ENCODE assay signal across 1 cellular context in the genomic region with DNA sequence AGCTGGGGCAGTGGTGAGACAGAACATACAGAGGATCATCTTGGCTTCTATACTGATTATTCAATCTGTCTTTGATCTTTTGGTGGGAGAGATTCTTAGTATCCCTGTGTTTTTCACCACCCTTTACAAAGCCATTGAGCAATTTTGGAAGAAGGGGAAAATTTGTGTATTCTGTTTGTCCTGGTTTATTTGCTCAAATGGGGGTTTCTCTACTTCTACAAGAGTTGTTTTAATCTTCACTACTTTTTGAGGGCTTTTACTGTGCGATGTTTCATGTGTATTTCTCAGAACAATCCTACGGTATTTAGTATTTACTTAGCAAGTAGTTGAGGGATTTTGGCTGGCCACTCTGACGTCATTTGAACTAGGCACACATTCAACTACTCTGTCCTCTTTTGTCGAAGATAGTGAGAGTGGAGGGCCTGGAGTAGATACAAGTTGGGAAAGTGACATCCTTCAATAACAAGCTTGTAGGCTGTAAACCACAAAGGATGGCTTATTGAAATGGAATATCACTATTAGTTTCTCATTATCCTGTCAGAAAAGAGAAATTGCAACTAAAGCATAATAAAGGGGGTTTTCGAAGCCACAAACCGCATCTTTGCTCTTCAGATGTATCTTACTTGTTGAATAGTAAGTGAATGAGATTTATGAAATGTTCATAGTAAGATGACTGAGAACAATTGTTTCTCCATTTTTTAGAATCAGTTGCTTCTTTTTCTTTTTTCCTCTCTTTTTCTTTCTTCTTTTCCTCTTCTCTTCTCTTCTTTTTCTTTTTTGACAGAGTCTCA.
TF ChIP-seq lines count a peak whose summit lies in the region.

No MANE protein-coding gene starts in this region.

TF ChIP-seq in A549, 52 proteins besides CTCF, POLR2A, EP300 and RAD21 (continued from another document):
- TF ChIP-seq, protein P1, sequence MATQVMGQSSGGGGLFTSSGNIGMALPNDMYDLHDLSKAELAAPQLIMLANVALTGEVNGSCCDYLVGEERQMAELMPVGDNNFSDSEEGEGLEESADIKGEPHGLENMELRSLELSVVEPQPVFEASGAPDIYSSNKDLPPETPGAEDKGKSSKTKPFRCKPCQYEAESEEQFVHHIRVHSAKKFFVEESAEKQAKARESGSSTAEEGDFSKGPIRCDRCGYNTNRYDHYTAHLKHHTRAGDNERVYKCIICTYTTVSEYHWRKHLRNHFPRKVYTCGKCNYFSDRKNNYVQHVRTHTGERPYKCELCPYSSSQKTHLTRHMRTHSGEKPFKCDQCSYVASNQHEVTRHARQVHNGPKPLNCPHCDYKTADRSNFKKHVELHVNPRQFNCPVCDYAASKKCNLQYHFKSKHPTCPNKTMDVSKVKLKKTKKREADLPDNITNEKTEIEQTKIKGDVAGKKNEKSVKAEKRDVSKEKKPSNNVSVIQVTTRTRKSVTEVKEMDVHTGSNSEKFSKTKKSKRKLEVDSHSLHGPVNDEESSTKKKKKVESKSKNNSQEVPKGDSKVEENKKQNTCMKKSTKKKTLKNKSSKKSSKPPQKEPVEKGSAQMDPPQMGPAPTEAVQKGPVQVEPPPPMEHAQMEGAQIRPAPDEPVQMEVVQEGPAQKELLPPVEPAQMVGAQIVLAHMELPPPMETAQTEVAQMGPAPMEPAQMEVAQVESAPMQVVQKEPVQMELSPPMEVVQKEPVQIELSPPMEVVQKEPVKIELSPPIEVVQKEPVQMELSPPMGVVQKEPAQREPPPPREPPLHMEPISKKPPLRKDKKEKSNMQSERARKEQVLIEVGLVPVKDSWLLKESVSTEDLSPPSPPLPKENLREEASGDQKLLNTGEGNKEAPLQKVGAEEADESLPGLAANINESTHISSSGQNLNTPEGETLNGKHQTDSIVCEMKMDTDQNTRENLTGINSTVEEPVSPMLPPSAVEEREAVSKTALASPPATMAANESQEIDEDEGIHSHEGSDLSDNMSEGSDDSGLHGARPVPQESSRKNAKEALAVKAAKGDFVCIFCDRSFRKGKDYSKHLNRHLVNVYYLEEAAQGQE (IDR thresholded peaks at IDR 0.05), result no peak
- TF ChIP-seq EHMT2 (IDR thresholded peaks at IDR 0.05; ENCODE audit: low read depth), result no peak
- TF ChIP-seq PHF8 (IDR thresholded peaks at IDR 0.05; ENCODE audit: borderline replicate concordance, low read depth), result no peak
- no peak for TF ChIP-seq RFX5 (IDR thresholded peaks at IDR 0.05)
- no peak for TF ChIP-seq HOXB5 (CRISPR knock-in tag; IDR thresholded peaks at IDR 0.05)
- TF ChIP-seq MAFK (IDR thresholded peaks at IDR 0.05; ENCODE audit: partially characterized antibody), result peak; percentile 45
- no peak for TF ChIP-seq FOSL2 (IDR thresholded peaks at IDR 0.05)
- 0 out of 2 replicates have a peak, but pooled peaks have one; percentile 4 for TF ChIP-seq FOSL2 (CRISPR knock-in tag; IDR thresholded peaks at IDR 0.05)
- TF ChIP-seq HOXB13 (CRISPR knock-in tag; IDR thresholded peaks at IDR 0.05; ENCODE audit: low read depth), result no peak
- TF ChIP-seq BCL3 (IDR thresholded peaks at IDR 0.05), result no peak
- TF ChIP-seq RARB (CRISPR knock-in tag; IDR thresholded peaks at IDR 0.05), result no peak
